Comparison of ENCODE assay signal across 14 cellular contexts in the genomic region with DNA sequence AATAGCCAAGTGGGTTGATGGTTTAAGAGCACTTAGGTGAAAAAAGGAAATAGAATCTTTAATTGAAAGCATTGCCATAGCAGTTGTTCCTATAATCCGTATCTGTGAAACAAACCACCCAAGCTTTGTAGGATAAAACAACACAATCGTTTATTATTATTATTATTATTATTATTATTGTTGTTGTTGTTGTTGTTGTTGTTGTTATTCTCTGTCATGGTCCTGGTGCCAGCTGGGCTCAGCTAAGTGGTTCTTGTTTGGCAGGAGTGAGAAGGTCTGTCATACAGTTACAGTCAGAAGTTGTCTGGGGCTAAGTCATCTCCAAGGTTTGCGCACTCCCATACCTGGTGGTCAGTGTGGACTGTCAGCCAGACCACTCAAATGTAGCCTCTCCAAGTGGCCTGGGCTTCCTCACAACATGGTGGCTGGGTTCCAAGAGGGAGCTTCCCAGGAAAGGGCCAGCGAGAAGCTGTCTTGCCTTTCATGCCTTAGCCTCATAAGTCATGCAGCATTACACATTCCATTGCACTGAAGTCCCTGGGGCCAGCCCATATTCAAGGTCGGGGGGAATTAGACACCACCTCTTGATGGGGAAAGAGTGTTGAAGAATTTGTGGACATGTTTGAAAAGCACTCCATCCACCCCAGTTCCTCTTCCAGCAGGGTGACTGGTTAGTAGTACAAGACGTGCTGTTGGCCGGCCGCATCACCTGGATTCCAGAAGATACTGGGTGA. TPM values are rescaled to one million over a fixed set of nuclear protein-coding genes. Genes with fewer than 3 reads are reported as not detected.
"Had no signal": no experiment of that assay in that cellular context is flagged by ENCODE, and none has a peak within 500 bp of the region (broad histone marks: within the 10 kb centered on the region; RNA-seq: fewer than 3 reads in every experiment).

No MANE protein-coding gene starts in this region.

- DNase-seq: activated CD4-positive, alpha-beta T cell treated with anti-CD3 and anti-CD28 coated beads, Interleukin-2, amount 50 U/mL, for 1 hour; activated CD4-positive, CD25-positive, alpha-beta regulatory T cell; activated naive CD4-positive, alpha-beta T cell treated with anti-CD3 and anti-CD28 coated beads, Interleukin-2, amount 10 ng/mL, durations not matched to agents 7 days and 5 days; activated T-cell treated with anti-CD3 and anti-CD28 coated beads for 4 hours; colonic mucosa; mammary epithelial cell; stimulated activated CD4-positive, alpha-beta T cell treated with anti-CD3 and anti-CD28 coated beads, Interleukin-15, amount 100 ng/mL, for 24 hours; stimulated activated CD4-positive, alpha-beta T cell treated with anti-CD3 and anti-CD28 coated beads, Interleukin-4, amount 100 ng/mL, for 24 hours; upper lobe of left lung had no signal

- H3K4me3 Mint-ChIP-seq: activated naive CD4-positive, alpha-beta T cell treated with anti-CD3 and anti-CD28 coated beads, Interleukin-2, amount 10 ng/mL, durations not matched to agents 7 days and 5 days; activated T-helper 17 cell treated with anti-CD3 and anti-CD28 coated beads, Interleukin-2, amount 50 U/mL, for 72 hours; nephron; stimulated activated naive CD8-positive, alpha-beta T cell treated with anti-CD3 and anti-CD28 coated beads, Interleukin-15, Interleukin-2, amounts not matched to agents 100 ng/mL and 50 ng/mL, for 24 hours had no signal

- H3K9me3 ChIP-seq: colonic mucosa, upper lobe of left lung had no signal

- H3K36me3 ChIP-seq: colonic mucosa, upper lobe of left lung had no signal

- ATAC-seq: activated T-helper 17 cell treated with anti-CD3 and anti-CD28 coated beads, Interleukin-2, amount 50 U/mL, for 72 hours; left lobe of liver had no signal

- H3K9me3 Mint-ChIP-seq: activated naive CD4-positive, alpha-beta T cell treated with anti-CD3 and anti-CD28 coated beads, Interleukin-2, amount 10 ng/mL, durations not matched to agents 7 days and 5 days; activated T-helper 17 cell treated with anti-CD3 and anti-CD28 coated beads, Interleukin-2, amount 50 U/mL, for 72 hours; stimulated activated naive CD8-positive, alpha-beta T cell treated with anti-CD3 and anti-CD28 coated beads, Interleukin-15, Interleukin-2, amounts not matched to agents 100 ng/mL and 50 ng/mL, for 24 hours had no signal

- H3K4me3 ChIP-seq: colonic mucosa, upper lobe of left lung had no signal

- H3K27ac Mint-ChIP-seq: activated naive CD4-positive, alpha-beta T cell treated with anti-CD3 and anti-CD28 coated beads, Interleukin-2, amount 10 ng/mL, durations not matched to agents 7 days and 5 days; activated T-helper 17 cell treated with anti-CD3 and anti-CD28 coated beads, Interleukin-2, amount 50 U/mL, for 72 hours; nephron; stimulated activated naive CD8-positive, alpha-beta T cell treated with anti-CD3 and anti-CD28 coated beads, Interleukin-15, Interleukin-2, amounts not matched to agents 100 ng/mL and 50 ng/mL, for 24 hours had no signal

- H3K4me1 Mint-ChIP-seq: activated T-helper 17 cell treated with anti-CD3 and anti-CD28 coated beads, Interleukin-2, amount 50 U/mL, for 72 hours; nephron had no signal

- H3K27me3 Mint-ChIP-seq: stimulated activated naive CD8-positive, alpha-beta T cell treated with anti-CD3 and anti-CD28 coated beads, Interleukin-15, Interleukin-2, amounts not matched to agents 100 ng/mL and 50 ng/mL, for 24 hours had no signal

- H3K27ac ChIP-seq: colonic mucosa, upper lobe of left lung had no signal

- H3K27me3 ChIP-seq: colonic mucosa, upper lobe of left lung had no signal

- H3K4me1 ChIP-seq: colonic mucosa had no signal

RNA-seq across cellular contexts. Expression of a gene that starts 54.3 kb away (rescaled TPM):
- total RNA-seq: activated CD8-positive, alpha-beta memory T cell treated with anti-CD3 and anti-CD28 coated beads for 36 hours; mammary epithelial cell had no signal
- polyA plus RNA-seq: mammary epithelial cell had no signal
